In the genomic region with DNA sequence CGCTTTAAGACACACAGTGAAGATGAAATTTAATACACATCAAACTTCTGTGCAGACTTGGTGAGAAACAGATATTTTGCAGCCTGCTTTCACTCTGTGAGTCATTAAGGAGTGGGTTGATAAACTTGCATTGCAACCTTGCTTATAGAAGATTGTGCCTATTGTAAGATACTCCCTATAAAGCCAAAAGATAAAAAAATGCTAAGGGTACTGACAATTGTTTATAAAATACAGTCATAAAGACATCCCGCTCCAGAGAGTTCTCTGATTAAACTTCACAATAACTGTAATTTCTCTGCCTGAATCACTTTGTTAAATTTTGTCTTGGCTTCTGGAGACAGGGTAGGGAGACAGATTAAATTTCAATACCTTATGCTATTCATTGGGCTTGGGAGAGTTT, we compare ENCODE assay signal across 15 cellular contexts. TPM values are rescaled to one million over a fixed set of nuclear protein-coding genes. Genes with fewer than 3 reads are reported as not detected.
DNase-seq lines count a peak whose midpoint lies in the region; FAIRE-seq and TF ChIP-seq lines count a peak whose summit lies in the region.
"Had no signal": no experiment of that assay in that cellular context is flagged by ENCODE, and none has a peak within 500 bp of the region (broad histone marks: within the 10 kb centered on the region; RNA-seq: fewer than 3 reads in every experiment).

No MANE protein-coding gene starts in this region.

- H3K9ac ChIP-seq in SK-N-SH = no peak overlapping the region; the same call in 1 of the 2 replicates

- H2AFZ ChIP-seq in ACC112 (ENCODE audit: low read length, unreplicated experiment) (no peak overlapping the region), SK-N-SH (ENCODE audit: low read depth) (no peak overlapping the region)

- CTCF ChIA-PET in SK-N-SH (lab: Yijun Ruan, JAX) = no interaction called here

- 65% methylated on average over 2 of the region's 2 CpGs for WGBS in SK-N-SH (ENCODE audit: low lambda C conversion rate)

- TF ChIP-seq RAD21 in SK-N-SH (IDR thresholded peaks at IDR 0.05; ENCODE audit: low read length) = no peak

- TF ChIP-seq CTCF in SK-N-SH (IDR thresholded peaks at IDR 0.05) (no peak), fibroblast of pulmonary artery (IDR thresholded peaks at IDR 0.05; ENCODE audit: low read length, missing control alignments) (no peak), D721Med (IDR thresholded peaks at IDR 0.05; ENCODE audit: insufficient read depth, missing control alignments) (no peak)

- H3K27me3 ChIP-seq in ACC112 (ENCODE audit: insufficient read depth, low read length) (no peaks in the 10 kb centered on the region), SK-N-SH (ENCODE audit: insufficient read depth) (no peaks in the 10 kb centered on the region)
- H3K27me3 ChIP-seq: body of pancreas had no signal

- TF ChIP-seq EP300 in SK-N-SH (IDR thresholded peaks at IDR 0.05; ENCODE audit: borderline replicate concordance in 1 of 2, low read depth in 1 of 2, low read length in 1 of 2) = no peak

- peaks cover 18% of the 10 kb centered on the region for H3F3A ChIP-seq in SK-N-SH (replicated peaks; ENCODE audit: insufficient read depth)

- H3K9me3 ChIP-seq in SK-N-SH = no peaks in the 10 kb centered on the region
- H3K9me3 ChIP-seq: body of pancreas had no signal

- POLR2A ChIA-PET in SK-N-SH (lab: Yijun Ruan, JAX) = no interaction called here

- no peaks in the 10 kb centered on the region; the same call in 1 of the 2 replicates for H4K20me1 ChIP-seq in SK-N-SH (ENCODE audit: insufficient read depth)

- H3K9me2 ChIP-seq in SK-N-SH = no peaks in the 10 kb centered on the region

- 0 out of 2 replicates have a peak overlapping the region, but pooled peaks have one; percentile 7 for H3K4me2 ChIP-seq in SK-N-SH

- H3K27ac ChIP-seq in ACC112 (ENCODE audit: low read depth, low read length) (peak overlapping the region; percentile 24), SK-N-SH (ENCODE audit: low read depth in 2 of 2, low read length in 1 of 2) (peak overlapping the region in 1 of 2 experiments; percentile 62; a peak in 3 of 4 replicates)
- H3K27ac ChIP-seq: body of pancreas had no signal

- H3K79me2 ChIP-seq in ACC112 (ENCODE audit: control insufficient read depth, insufficient read depth, low read length, unreplicated experiment) (no peaks in the 10 kb centered on the region), SK-N-SH (ENCODE audit: insufficient read depth) (peaks cover 27% of the 10 kb centered on the region; the same call in 1 of the 2 replicates)

- FAIRE-seq in HTR-8/SVneo (lab: Jason Lieb, UNC) (peak; percentile 13), D721Med (lab: Jason Lieb, UNC) (no peak)
- FAIRE-seq: endometrium, GM18507 had no signal

- H3K4me3 ChIP-seq in ACC112 (ENCODE audit: low read depth, low read length) (no peak overlapping the region), SK-N-SH (ENCODE audit: low read depth in 2 of 2, low read length in 1 of 2) (no peak overlapping the region), fibroblast of pulmonary artery (replicated peaks; ENCODE audit: low read depth, low read length) (no peak overlapping the region)
- H3K4me3 ChIP-seq: body of pancreas had no signal

- H3K36me3 ChIP-seq in ACC112 (ENCODE audit: insufficient read depth, low read length) = no peaks in the 10 kb centered on the region
- peaks cover 0 to 8% of the 10 kb centered on the region in 2 experiments for H3K36me3 ChIP-seq in SK-N-SH (replicated peaks in 1 of 2; ENCODE audit: control insufficient read depth in 1 of 2, insufficient read depth in 2 of 2, low read length in 1 of 2)

- peaks cover 25% of the 10 kb centered on the region for H3K4me1 ChIP-seq in ACC112 (ENCODE audit: control insufficient read depth, insufficient read depth, low read length, unreplicated experiment)
- peaks cover 6 to 43% of the 10 kb centered on the region in 2 experiments; a peak in 3 of 4 replicates for H3K4me1 ChIP-seq in SK-N-SH (ENCODE audit: control insufficient read depth in 1 of 2, insufficient read depth in 2 of 2, low read depth in 1 of 2, low read length in 1 of 2)

- DNase-seq in HTR-8/SVneo (ENCODE audit: insufficient read length, low spot score) (no peak), SK-N-SH (no peak), fibroblast of pulmonary artery (ENCODE audit: low read depth) (peak; percentile 72), iPS-NIHi11 (ENCODE audit: low spot score) (no peak), NCI-H146 treated with DMSO at 0.1 percent for 48 hours (lab: John Stamatoyannopoulos, UW; ENCODE audit: unreplicated experiment) (no peak), D721Med (ENCODE audit: insufficient read length, low spot score) (no peak)
- no peak for DNase-seq in activated effector memory CD4-positive, alpha-beta T cell treated with anti-CD3 and anti-CD28 coated beads, Interleukin-2, amount 50 U/mL, for 16 hours
- DNase-seq: activated CD4-positive, CD25-positive, alpha-beta regulatory T cell treated with anti-CD3 and anti-CD28 coated beads, Interleukin-2, amount 50 U/mL, for 72 hours; body of pancreas; NCI-H1048; posterior cingulate gyrus; stimulated activated CD4-positive, alpha-beta T cell treated with anti-CD3 and anti-CD28 coated beads, Interleukin-2, amount 100 ng/mL, for 48 hours had no signal

TF ChIP-seq in SK-N-SH, 30 proteins besides CTCF, POLR2A, EP300 and RAD21:
- TF ChIP-seq RXRA (IDR thresholded peaks at IDR 0.05; ENCODE audit: borderline replicate concordance, low read depth) (no peak), FOSL2 (IDR thresholded peaks at IDR 0.05; ENCODE audit: borderline replicate concordance, low read depth) (peak; percentile 52; the same call in 1 of the 2 replicates), RCOR1 (IDR thresholded peaks at IDR 0.05; ENCODE audit: low read length) (no peak), TCF12 (IDR thresholded peaks at IDR 0.05) (peak; percentile 55)
- TF ChIP-seq, protein P1, sequence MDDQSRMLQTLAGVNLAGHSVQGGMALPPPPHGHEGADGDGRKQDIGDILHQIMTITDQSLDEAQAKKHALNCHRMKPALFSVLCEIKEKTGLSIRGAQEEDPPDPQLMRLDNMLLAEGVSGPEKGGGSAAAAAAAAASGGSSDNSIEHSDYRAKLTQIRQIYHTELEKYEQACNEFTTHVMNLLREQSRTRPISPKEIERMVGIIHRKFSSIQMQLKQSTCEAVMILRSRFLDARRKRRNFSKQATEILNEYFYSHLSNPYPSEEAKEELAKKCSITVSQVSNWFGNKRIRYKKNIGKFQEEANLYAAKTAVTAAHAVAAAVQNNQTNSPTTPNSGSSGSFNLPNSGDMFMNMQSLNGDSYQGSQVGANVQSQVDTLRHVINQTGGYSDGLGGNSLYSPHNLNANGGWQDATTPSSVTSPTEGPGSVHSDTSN (IDR thresholded peaks at IDR 0.05) = 0 out of 2 replicates have a peak, but pooled peaks have one; percentile 20
- TF ChIP-seq, protein P2, sequence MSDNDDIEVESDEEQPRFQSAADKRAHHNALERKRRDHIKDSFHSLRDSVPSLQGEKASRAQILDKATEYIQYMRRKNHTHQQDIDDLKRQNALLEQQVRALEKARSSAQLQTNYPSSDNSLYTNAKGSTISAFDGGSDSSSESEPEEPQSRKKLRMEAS (IDR thresholded peaks at IDR 0.05; ENCODE audit: low read depth) = no peak
- TF ChIP-seq, protein P3, sequence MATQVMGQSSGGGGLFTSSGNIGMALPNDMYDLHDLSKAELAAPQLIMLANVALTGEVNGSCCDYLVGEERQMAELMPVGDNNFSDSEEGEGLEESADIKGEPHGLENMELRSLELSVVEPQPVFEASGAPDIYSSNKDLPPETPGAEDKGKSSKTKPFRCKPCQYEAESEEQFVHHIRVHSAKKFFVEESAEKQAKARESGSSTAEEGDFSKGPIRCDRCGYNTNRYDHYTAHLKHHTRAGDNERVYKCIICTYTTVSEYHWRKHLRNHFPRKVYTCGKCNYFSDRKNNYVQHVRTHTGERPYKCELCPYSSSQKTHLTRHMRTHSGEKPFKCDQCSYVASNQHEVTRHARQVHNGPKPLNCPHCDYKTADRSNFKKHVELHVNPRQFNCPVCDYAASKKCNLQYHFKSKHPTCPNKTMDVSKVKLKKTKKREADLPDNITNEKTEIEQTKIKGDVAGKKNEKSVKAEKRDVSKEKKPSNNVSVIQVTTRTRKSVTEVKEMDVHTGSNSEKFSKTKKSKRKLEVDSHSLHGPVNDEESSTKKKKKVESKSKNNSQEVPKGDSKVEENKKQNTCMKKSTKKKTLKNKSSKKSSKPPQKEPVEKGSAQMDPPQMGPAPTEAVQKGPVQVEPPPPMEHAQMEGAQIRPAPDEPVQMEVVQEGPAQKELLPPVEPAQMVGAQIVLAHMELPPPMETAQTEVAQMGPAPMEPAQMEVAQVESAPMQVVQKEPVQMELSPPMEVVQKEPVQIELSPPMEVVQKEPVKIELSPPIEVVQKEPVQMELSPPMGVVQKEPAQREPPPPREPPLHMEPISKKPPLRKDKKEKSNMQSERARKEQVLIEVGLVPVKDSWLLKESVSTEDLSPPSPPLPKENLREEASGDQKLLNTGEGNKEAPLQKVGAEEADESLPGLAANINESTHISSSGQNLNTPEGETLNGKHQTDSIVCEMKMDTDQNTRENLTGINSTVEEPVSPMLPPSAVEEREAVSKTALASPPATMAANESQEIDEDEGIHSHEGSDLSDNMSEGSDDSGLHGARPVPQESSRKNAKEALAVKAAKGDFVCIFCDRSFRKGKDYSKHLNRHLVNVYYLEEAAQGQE (IDR thresholded peaks at IDR 0.05; ENCODE audit: low read depth, low read length) = no peak

RNA-seq across cellular contexts. Expression of a gene that starts 49.1 kb away (rescaled TPM):
- polyA plus RNA-seq in SK-N-SH (2012; rRNA removed) = 14.8 and 20.0 TPM in 2 replicates
- 22.1 and 24.6 TPM in 2 replicates for polyA plus RNA-seq in SK-N-SH (2012; cell fraction: cytosol; rRNA removed)
- 9.7 and 28.0 TPM in 2 replicates for polyA plus RNA-seq in SK-N-SH (2012; cell fraction: nucleus; rRNA removed)
